1 cellular context compared by ENCODE assay signal in genomic region chr19:35090795-35091214, GRCh38.
TF ChIP-seq lines count a peak whose summit lies in the region.

No MANE protein-coding gene starts in this region.

TF ChIP-seq in K562, 482 proteins besides CTCF, POLR2A, EP300 and RAD21 (continued from another document):
- TF ChIP-seq MGA (IDR thresholded peaks at IDR 0.05) (peak; percentile 44), E2F6 (IDR thresholded peaks at IDR 0.05; ENCODE audit: borderline replicate concordance in 1 of 2, extremely low read depth in 1 of 2, insufficient read depth in 1 of 2, insufficient read length in 1 of 2, low read depth in 1 of 2, low read length in 1 of 2, poor library complexity in 1 of 2, severe bottlenecking in 1 of 2) (peak; percentile 65 to 79), MBD2 (IDR thresholded peaks at IDR 0.05; ENCODE audit: borderline replicate concordance, low read depth) (no peak), GABPB1 (CRISPR knock-in tag; IDR thresholded peaks at IDR 0.05) (no peak), ERF (CRISPR knock-in tag; IDR thresholded peaks at IDR 0.05) (no peak), CTBP1 (IDR thresholded peaks at IDR 0.05; ENCODE audit: borderline replicate concordance) (no peak), PRMT5 (CRISPR knock-in tag; IDR thresholded peaks at IDR 0.05) (no peak), CSDE1 (IDR thresholded peaks at IDR 0.05) (no peak), CHD2 (IDR thresholded peaks at IDR 0.05; ENCODE audit: low read depth, low read length) (no peak), PYGO2 (tag; IDR thresholded peaks at IDR 0.05) (no peak), NR4A1 (CRISPR knock-in tag; IDR thresholded peaks at IDR 0.05) (no peak), NR4A1 (tag; IDR thresholded peaks at IDR 0.05) (no peak), SMARCA5 (IDR thresholded peaks at IDR 0.05) (no peak), PTRF (tag; IDR thresholded peaks at IDR 0.05) (no peak), SMARCB1 (IDR thresholded peaks at IDR 0.05; ENCODE audit: insufficient read length, low read depth) (no peak)
- TF ChIP-seq, protein P1, sequence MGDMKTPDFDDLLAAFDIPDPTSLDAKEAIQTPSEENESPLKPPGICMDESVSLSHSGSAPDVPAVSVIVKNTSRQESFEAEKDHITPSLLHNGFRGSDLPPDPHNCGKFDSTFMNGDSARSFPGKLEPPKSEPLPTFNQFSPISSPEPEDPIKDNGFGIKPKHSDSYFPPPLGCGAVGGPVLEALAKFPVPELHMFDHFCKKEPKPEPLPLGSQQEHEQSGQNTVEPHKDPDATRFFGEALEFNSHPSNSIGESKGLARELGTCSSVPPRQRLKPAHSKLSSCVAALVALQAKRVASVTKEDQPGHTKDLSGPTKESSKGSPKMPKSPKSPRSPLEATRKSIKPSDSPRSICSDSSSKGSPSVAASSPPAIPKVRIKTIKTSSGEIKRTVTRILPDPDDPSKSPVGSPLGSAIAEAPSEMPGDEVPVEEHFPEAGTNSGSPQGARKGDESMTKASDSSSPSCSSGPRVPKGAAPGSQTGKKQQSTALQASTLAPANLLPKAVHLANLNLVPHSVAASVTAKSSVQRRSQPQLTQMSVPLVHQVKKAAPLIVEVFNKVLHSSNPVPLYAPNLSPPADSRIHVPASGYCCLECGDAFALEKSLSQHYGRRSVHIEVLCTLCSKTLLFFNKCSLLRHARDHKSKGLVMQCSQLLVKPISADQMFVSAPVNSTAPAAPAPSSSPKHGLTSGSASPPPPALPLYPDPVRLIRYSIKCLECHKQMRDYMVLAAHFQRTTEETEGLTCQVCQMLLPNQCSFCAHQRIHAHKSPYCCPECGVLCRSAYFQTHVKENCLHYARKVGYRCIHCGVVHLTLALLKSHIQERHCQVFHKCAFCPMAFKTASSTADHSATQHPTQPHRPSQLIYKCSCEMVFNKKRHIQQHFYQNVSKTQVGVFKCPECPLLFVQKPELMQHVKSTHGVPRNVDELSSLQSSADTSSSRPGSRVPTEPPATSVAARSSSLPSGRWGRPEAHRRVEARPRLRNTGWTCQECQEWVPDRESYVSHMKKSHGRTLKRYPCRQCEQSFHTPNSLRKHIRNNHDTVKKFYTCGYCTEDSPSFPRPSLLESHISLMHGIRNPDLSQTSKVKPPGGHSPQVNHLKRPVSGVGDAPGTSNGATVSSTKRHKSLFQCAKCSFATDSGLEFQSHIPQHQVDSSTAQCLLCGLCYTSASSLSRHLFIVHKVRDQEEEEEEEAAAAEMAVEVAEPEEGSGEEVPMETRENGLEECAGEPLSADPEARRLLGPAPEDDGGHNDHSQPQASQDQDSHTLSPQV (IDR thresholded peaks at IDR 0.05), result 0 out of 2 replicates have a peak, but pooled peaks have one; percentile 29
- TF ChIP-seq, protein P2, sequence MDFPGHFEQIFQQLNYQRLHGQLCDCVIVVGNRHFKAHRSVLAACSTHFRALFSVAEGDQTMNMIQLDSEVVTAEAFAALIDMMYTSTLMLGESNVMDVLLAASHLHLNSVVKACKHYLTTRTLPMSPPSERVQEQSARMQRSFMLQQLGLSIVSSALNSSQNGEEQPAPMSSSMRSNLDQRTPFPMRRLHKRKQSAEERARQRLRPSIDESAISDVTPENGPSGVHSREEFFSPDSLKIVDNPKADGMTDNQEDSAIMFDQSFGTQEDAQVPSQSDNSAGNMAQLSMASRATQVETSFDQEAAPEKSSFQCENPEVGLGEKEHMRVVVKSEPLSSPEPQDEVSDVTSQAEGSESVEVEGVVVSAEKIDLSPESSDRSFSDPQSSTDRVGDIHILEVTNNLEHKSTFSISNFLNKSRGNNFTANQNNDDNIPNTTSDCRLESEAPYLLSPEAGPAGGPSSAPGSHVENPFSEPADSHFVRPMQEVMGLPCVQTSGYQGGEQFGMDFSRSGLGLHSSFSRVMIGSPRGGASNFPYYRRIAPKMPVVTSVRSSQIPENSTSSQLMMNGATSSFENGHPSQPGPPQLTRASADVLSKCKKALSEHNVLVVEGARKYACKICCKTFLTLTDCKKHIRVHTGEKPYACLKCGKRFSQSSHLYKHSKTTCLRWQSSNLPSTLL (IDR thresholded peaks at IDR 0.05), result no peak
- TF ChIP-seq, protein P3, sequence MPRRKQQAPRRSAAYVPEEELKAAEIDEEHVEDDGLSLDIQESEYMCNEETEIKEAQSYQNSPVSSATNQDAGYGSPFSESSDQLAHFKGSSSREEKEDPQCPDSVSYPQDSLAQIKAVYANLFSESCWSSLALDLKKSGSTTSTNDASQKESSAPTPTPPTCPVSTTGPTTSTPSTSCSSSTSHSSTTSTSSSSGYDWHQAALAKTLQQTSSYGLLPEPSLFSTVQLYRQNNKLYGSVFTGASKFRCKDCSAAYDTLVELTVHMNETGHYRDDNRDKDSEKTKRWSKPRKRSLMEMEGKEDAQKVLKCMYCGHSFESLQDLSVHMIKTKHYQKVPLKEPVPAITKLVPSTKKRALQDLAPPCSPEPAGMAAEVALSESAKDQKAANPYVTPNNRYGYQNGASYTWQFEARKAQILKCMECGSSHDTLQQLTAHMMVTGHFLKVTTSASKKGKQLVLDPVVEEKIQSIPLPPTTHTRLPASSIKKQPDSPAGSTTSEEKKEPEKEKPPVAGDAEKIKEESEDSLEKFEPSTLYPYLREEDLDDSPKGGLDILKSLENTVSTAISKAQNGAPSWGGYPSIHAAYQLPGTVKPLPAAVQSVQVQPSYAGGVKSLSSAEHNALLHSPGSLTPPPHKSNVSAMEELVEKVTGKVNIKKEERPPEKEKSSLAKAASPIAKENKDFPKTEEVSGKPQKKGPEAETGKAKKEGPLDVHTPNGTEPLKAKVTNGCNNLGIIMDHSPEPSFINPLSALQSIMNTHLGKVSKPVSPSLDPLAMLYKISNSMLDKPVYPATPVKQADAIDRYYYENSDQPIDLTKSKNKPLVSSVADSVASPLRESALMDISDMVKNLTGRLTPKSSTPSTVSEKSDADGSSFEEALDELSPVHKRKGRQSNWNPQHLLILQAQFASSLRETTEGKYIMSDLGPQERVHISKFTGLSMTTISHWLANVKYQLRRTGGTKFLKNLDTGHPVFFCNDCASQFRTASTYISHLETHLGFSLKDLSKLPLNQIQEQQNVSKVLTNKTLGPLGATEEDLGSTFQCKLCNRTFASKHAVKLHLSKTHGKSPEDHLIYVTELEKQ (CRISPR knock-in tag; IDR thresholded peaks at IDR 0.05), result no peak
- TF ChIP-seq, protein P4, sequence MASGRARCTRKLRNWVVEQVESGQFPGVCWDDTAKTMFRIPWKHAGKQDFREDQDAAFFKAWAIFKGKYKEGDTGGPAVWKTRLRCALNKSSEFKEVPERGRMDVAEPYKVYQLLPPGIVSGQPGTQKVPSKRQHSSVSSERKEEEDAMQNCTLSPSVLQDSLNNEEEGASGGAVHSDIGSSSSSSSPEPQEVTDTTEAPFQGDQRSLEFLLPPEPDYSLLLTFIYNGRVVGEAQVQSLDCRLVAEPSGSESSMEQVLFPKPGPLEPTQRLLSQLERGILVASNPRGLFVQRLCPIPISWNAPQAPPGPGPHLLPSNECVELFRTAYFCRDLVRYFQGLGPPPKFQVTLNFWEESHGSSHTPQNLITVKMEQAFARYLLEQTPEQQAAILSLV (tag; IDR thresholded peaks at IDR 0.05), result no peak
